In the genomic region with DNA sequence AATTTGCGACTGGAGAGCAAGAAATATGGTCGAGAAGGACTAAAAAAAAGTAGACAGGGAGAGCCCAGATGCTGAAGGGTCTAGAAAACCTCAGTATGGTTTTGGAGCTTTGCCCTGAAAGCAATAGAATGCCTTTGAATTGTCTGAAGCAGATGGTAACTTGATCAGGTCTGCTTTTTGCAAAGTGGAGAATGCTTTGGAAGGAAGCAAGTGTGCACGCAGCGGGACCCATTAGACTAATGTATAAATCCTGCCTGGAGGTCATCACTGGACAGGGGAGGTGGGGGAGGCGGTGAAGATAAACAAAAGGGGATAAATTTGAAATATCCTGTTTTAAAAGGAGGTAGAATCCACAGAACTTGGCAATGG, we compare ENCODE assay signal across 8 cellular contexts. TPM values are rescaled to one million over a fixed set of nuclear protein-coding genes. Genes with fewer than 3 reads are reported as not detected.
A peak's percentile ranks its signal among the peaks of the same experiment; 100 is the strongest.
DNase-seq lines count a peak whose midpoint lies in the region; ATAC-seq, FAIRE-seq and TF ChIP-seq lines count a peak whose summit lies in the region.

No MANE protein-coding gene starts in this region.

- no peak for FAIRE-seq in kidney (lab: Jason Lieb, UNC)

- peaks cover 30% of the 10 kb centered on the region for H3K4me1 Mint-ChIP-seq in activated naive CD8-positive, alpha-beta T cell treated with anti-CD3 and anti-CD28 coated beads, Interleukin-2, amount 50 U/mL, for 24 hours

- H3K36me3 Mint-ChIP-seq in activated naive CD8-positive, alpha-beta T cell treated with anti-CD3 and anti-CD28 coated beads, Interleukin-2, amount 50 U/mL, for 24 hours (ENCODE audit: low read depth): peaks cover 28% of the 10 kb centered on the region

- H3K27ac Mint-ChIP-seq in activated naive CD8-positive, alpha-beta T cell treated with anti-CD3 and anti-CD28 coated beads, Interleukin-2, amount 50 U/mL, for 24 hours: peak overlapping the region; percentile 82

- no peaks in the 10 kb centered on the region for H3K27me3 ChIP-seq in thymus (ENCODE audit: control insufficient read depth, insufficient read depth)

- peaks cover 2 to 7% of the 10 kb centered on the region in 2 donors for H3K36me3 ChIP-seq in kidney (ENCODE audit: control insufficient read depth in 1 of 2, insufficient read depth in 2 of 2, low read length in 2 of 2)
- peaks cover 30% of the 10 kb centered on the region for H3K36me3 ChIP-seq in thymus (ENCODE audit: control insufficient read depth, insufficient read depth)

- no peak for TF ChIP-seq CTCF in kidney (IDR thresholded peaks at IDR 0.05; ENCODE audit: borderline replicate concordance, extremely low read depth, insufficient read depth)

- H3K9ac ChIP-seq in kidney (ENCODE audit: low read length in 2 of 2): peak overlapping the region; percentile 88 to 97

- DNase-seq in COLO668 (lab: John Stamatoyannopoulos, UW; ENCODE audit: unreplicated experiment) (peak; percentile 13), LHCN-M2 (ENCODE audit: low read depth) (peak; percentile 35), kidney (no peak), A172 (ENCODE audit: low spot score) (no peak), NCI-H1436 treated with DMSO at 0.1 percent for 48 hours (lab: John Stamatoyannopoulos, UW) (no peak)
- no peak for DNase-seq in activated naive CD8-positive, alpha-beta T cell treated with anti-CD3 and anti-CD28 coated beads, Interleukin-2, amount 50 U/mL, for 24 hours

- H3K27ac ChIP-seq in kidney (ENCODE audit: low read depth in 2 of 2, low read length in 2 of 2) (peak overlapping the region in 1 of 2 donors; percentile 65), thymus (ENCODE audit: low read depth) (no peak overlapping the region)

- WGBS in thymus: 62% methylated on average over 5 of the region's 5 CpGs

- intact Hi-C loops in kidney (cut with DNase I): no loop called here

- no peaks in the 10 kb centered on the region for H3K9me3 ChIP-seq in kidney (ENCODE audit: control insufficient read depth in 1 of 2, low read length in 2 of 2)
- no peaks in the 10 kb centered on the region for H3K9me3 ChIP-seq in thymus (ENCODE audit: control insufficient read depth)

- no peaks in the 10 kb centered on the region for H3K27me3 Mint-ChIP-seq in activated naive CD8-positive, alpha-beta T cell treated with anti-CD3 and anti-CD28 coated beads, Interleukin-2, amount 50 U/mL, for 24 hours

- H3K9me3 Mint-ChIP-seq in activated naive CD8-positive, alpha-beta T cell treated with anti-CD3 and anti-CD28 coated beads, Interleukin-2, amount 50 U/mL, for 24 hours: no peaks in the 10 kb centered on the region

- ATAC-seq in activated naive CD8-positive, alpha-beta T cell treated with anti-CD3 and anti-CD28 coated beads, Interleukin-2, amount 50 U/mL, for 24 hours: no peak
- no peak for ATAC-seq in HG03439 (IDR thresholded peaks at IDR 0.05; ENCODE audit: unreplicated experiment)

- H3K4me1 ChIP-seq in kidney (ENCODE audit: control insufficient read depth in 1 of 2, insufficient read depth in 1 of 2, low read depth in 1 of 2, low read length in 2 of 2) (peaks cover 11 to 15% of the 10 kb centered on the region in 2 donors), thymus (ENCODE audit: control insufficient read depth, insufficient read depth, low read length) (peaks cover 18% of the 10 kb centered on the region)

- H3K4me3 Mint-ChIP-seq in activated naive CD8-positive, alpha-beta T cell treated with anti-CD3 and anti-CD28 coated beads, Interleukin-2, amount 50 U/mL, for 24 hours: peak overlapping the region; percentile 93

- H3K4me3 ChIP-seq in kidney (ENCODE audit: low read length in 2 of 2): peak overlapping the region; percentile 86 to 96
- H3K4me3 ChIP-seq in thymus (ENCODE audit: low read length): peak overlapping the region; percentile 76

RNA-seq across cellular contexts. Expression of gene HINFP, which starts 0.8 kb away (rescaled TPM):
- total RNA-seq in LHCN-M2 (2014; rRNA removed) (9.0 and 11.1 TPM in 2 replicates), kidney (29.1 TPM)
- 7.4 TPM for polyA plus RNA-seq in LHCN-M2 (2012)
- polyA plus RNA-seq in kidney (ENCODE audit: insufficient read depth, low read depth, low replicate concordance) (14.5 TPM), thymus (24.0 TPM)
- 6.4 and 8.4 TPM in 2 replicates for total RNA-seq in A172 (2014; rRNA removed; shearing (Covaris generic))

RNA-seq across cellular contexts. Expression of gene C2CD2L, which starts 13.5 kb away (rescaled TPM):
- total RNA-seq in LHCN-M2 (2014; rRNA removed): 7.6 and 9.3 TPM in 2 replicates
- 6.9 TPM for polyA plus RNA-seq in LHCN-M2 (2012)
- 16.0 TPM for total RNA-seq in kidney
- 17.7 TPM for polyA plus RNA-seq in kidney (ENCODE audit: insufficient read depth, low read depth, low replicate concordance)
- 11.1 TPM for polyA plus RNA-seq in thymus
- total RNA-seq in A172 (2014; rRNA removed; shearing (Covaris generic)): 4.7 and 7.2 TPM in 2 replicates

RNA-seq across cellular contexts. Expression of gene DPAGT1, which starts 19.0 kb away (rescaled TPM):
- total RNA-seq in LHCN-M2 (2014; rRNA removed): 38.9 and 51.5 TPM in 2 replicates
- polyA plus RNA-seq in LHCN-M2 (2012): 30.5 TPM
- 34.8 TPM for total RNA-seq in kidney
- 41.0 TPM for polyA plus RNA-seq in kidney (ENCODE audit: insufficient read depth, low read depth, low replicate concordance)
- polyA plus RNA-seq in thymus: 22.4 TPM
- total RNA-seq in A172 (2014; rRNA removed; shearing (Covaris generic)): 9.8 and 10.5 TPM in 2 replicates

RNA-seq across cellular contexts. Expression of gene ABCG4, which starts 28.2 kb away (rescaled TPM):
- total RNA-seq in LHCN-M2 (2014; rRNA removed) (0.06 TPM in 2 replicates), kidney (0.25 TPM)
- polyA plus RNA-seq in LHCN-M2 (2012): 0.17 TPM
- polyA plus RNA-seq in kidney (ENCODE audit: insufficient read depth, low read depth, low replicate concordance) (0.52 TPM), thymus (2.8 TPM)
- total RNA-seq in A172 (2014; rRNA removed; shearing (Covaris generic)): 0.05 TPM in 1 of 2 replicates, not detected in the other

RNA-seq across cellular contexts. Expression of gene HMBS, which starts 35.9 kb away (rescaled TPM):
- total RNA-seq in LHCN-M2 (2014; rRNA removed): 10.4 and 13.4 TPM in 2 replicates
- 41.2 TPM for polyA plus RNA-seq in LHCN-M2 (2012)
- total RNA-seq in kidney: 16.7 TPM
- polyA plus RNA-seq in kidney (ENCODE audit: insufficient read depth, low read depth, low replicate concordance): 32.3 TPM
- polyA plus RNA-seq in thymus: 15.5 TPM
- 2.7 and 6.6 TPM in 2 replicates for total RNA-seq in A172 (2014; rRNA removed; shearing (Covaris generic))

Comparison
In these comparisons a context has a peak if more than half of its experiments do, and no peak if none do; other contexts are left out.
1. DNase-seq: peak in COLO668 (single experiment) and LHCN-M2 (single experiment); none in activated naive CD8-positive, alpha-beta T cell treated with anti-CD3 and anti-CD28 coated beads, Interleukin-2, amount 50 U/mL, for 24 hours (single experiment), kidney (single experiment), A172 (single experiment) and NCI-H1436 treated with DMSO at 0.1 percent for 48 hours (single experiment).